24 cellular contexts compared by ENCODE assay signal in genomic region chr11:91960770-91961169, GRCh38.
DNase-seq lines count a peak whose midpoint lies in the region; ATAC-seq, FAIRE-seq and TF ChIP-seq lines count a peak whose summit lies in the region.
"Had no signal": no experiment of that assay in that cellular context is flagged by ENCODE, and none has a peak within 500 bp of the region (broad histone marks: within the 10 kb centered on the region; RNA-seq: fewer than 3 reads in every experiment).

No MANE protein-coding gene starts in this region.

- no peak overlapping the region for H3K4me2 ChIP-seq in HepG2 (ENCODE audit: low read depth, low read length)
- H3K4me2 ChIP-seq: A549; BLaER1 treated with 17β-estradiol and CSF1 and Interleukin-3, amounts not matched to agents 10 nM and 100 nM had no signal

- H3K4me1 ChIP-seq in HepG2 (ENCODE audit: insufficient read depth, low read length) (no peaks in the 10 kb centered on the region), right lobe of liver (peaks cover 0 to 14% (median 3%) of the 10 kb centered on the region in 4 donors), endodermal cell (ENCODE audit: control insufficient read depth, insufficient read depth, low read length) (peaks cover 4% of the 10 kb centered on the region)
- H3K4me1 ChIP-seq: A549; BLaER1 treated with 17β-estradiol and CSF1 and Interleukin-3, amounts not matched to agents 10 nM and 100 nM had no signal

- H3K79me2 ChIP-seq in HepG2 (ENCODE audit: insufficient read depth, low read length) = no peaks in the 10 kb centered on the region

- no peak for TF ChIP-seq CTCF in HepG2 (CRISPR knock-in tag; IDR thresholded peaks at IDR 0.05)
- TF ChIP-seq CTCF in right lobe of liver (IDR thresholded peaks at IDR 0.05) = no peak
- no peak for TF ChIP-seq CTCF in endodermal cell (conservative IDR thresholded peaks at IDR 0.05)

- in situ Hi-C loops in HepG2 (cut with HindIII; ENCODE audit: extremely low pct_ligation_motif_present, low pct_unique_long_range_greater_than_20kb) = no loop called here

- no peak for ATAC-seq in HepG2
- no peak for ATAC-seq in right lobe of liver
- ATAC-seq: A549; CD8-positive, alpha-beta T cell; GM12878 had no signal

- H3K36me3 ChIP-seq in HepG2 (replicated peaks in 1 of 2; ENCODE audit: control insufficient read depth in 1 of 2, insufficient read depth in 2 of 2, low read length in 2 of 2) (no peaks in the 10 kb centered on the region), right lobe of liver (no peaks in the 10 kb centered on the region), endodermal cell (ENCODE audit: control insufficient read depth, insufficient read depth, low read length) (no peaks in the 10 kb centered on the region)
- H3K36me3 ChIP-seq: BLaER1 treated with 17β-estradiol and CSF1 and Interleukin-3, amounts not matched to agents 10 nM and 100 nM had no signal

- TF ChIP-seq POLR2A in HepG2 (IDR thresholded peaks at IDR 0.05; ENCODE audit: insufficient read depth in 1 of 2, low read depth in 2 of 2, low read length in 2 of 2) (no peak), right lobe of liver (IDR thresholded peaks at IDR 0.05) (no peak)

- no peak overlapping the region for H3K9ac ChIP-seq in HepG2 (ENCODE audit: insufficient read depth, low read depth, low read length)
- H3K9ac ChIP-seq in endodermal cell (ENCODE audit: extremely low read depth, low read length, poor library complexity, severe bottlenecking) = no peak overlapping the region
- H3K9ac ChIP-seq: BLaER1 treated with 17β-estradiol and CSF1 and Interleukin-3, amounts not matched to agents 10 nM and 100 nM had no signal

- TF ChIP-seq RAD21 in HepG2 (CRISPR knock-in tag; IDR thresholded peaks at IDR 0.05) = no peak

- H3K27me3 Mint-ChIP-seq in endodermal cell (ENCODE audit: insufficient read depth) = peaks cover 7% of the 10 kb centered on the region
- H3K27me3 Mint-ChIP-seq: B cell; CD4-positive, alpha-beta T cell had no signal

- H3K36me3 Mint-ChIP-seq in endodermal cell (ENCODE audit: low read depth) = no peaks in the 10 kb centered on the region
- H3K36me3 Mint-ChIP-seq: CD8-positive, alpha-beta T cell had no signal

- intact Hi-C loops in HepG2 (cut with micrococcal nuclease; ENCODE audit: unreplicated experiment) = no loop called here
- intact Hi-C loops in right lobe of liver (cut with DNase I) = no loop called here

- no peak overlapping the region for H3K27ac ChIP-seq in HepG2 (ENCODE audit: extremely low read length, insufficient read depth, low read length)
- no peak overlapping the region for H3K27ac ChIP-seq in right lobe of liver
- H3K27ac ChIP-seq in endodermal cell (ENCODE audit: low read depth, low read length) = no peak overlapping the region
- H3K27ac ChIP-seq: 22Rv1; A549; BLaER1 treated with 17β-estradiol and CSF1 and Interleukin-3, amounts not matched to agents 10 nM and 100 nM; C4-2B had no signal

- H4K20me1 ChIP-seq in HepG2 (ENCODE audit: insufficient read depth, low read length) = no peaks in the 10 kb centered on the region
- H4K20me1 ChIP-seq: BLaER1 treated with 17β-estradiol and CSF1 and Interleukin-3, amounts not matched to agents 10 nM and 100 nM had no signal

- H2AFZ ChIP-seq in HepG2 (ENCODE audit: low read length) = no peak overlapping the region

- TF ChIP-seq EP300 in HepG2 (IDR thresholded peaks at IDR 0.05; ENCODE audit: low read depth in 2 of 2, low read length in 2 of 2) (no peak), HepG2 (CRISPR knock-in tag; IDR thresholded peaks at IDR 0.05; ENCODE audit: borderline replicate concordance) (no peak)

- no TSS peak for BruUV-seq in HepG2 (replicated peaks; lab: Mats Ljungman, UMichigan)

- CTCF ChIA-PET in HepG2 (lab: Yijun Ruan, JAX; ENCODE audit: low intra/inter-chr PET ratio, low total read pairs) = no interaction called here

- H3K4me1 Mint-ChIP-seq in endodermal cell = peaks cover 20% of the 10 kb centered on the region
- H3K4me1 Mint-ChIP-seq: B cell had no signal

- no peaks in the 10 kb centered on the region for H3K27me3 ChIP-seq in HepG2 (ENCODE audit: control insufficient read depth in 1 of 2, insufficient read depth in 2 of 2, low read length in 2 of 2)
- no peaks in the 10 kb centered on the region for H3K27me3 ChIP-seq in right lobe of liver
- no peaks in the 10 kb centered on the region for H3K27me3 ChIP-seq in endodermal cell (ENCODE audit: control insufficient read depth, insufficient read depth, low read length, poor library complexity, severe bottlenecking)
- H3K27me3 ChIP-seq: BLaER1 treated with 17β-estradiol and CSF1 and Interleukin-3, amounts not matched to agents 10 nM and 100 nM had no signal

- peaks cover 91% of the 10 kb centered on the region for H3K9me3 ChIP-seq in HepG2 (ENCODE audit: low read length)
- peaks cover 0 to 5% (median 0%) of the 10 kb centered on the region in 4 donors for H3K9me3 ChIP-seq in right lobe of liver
- H3K9me3 ChIP-seq in endodermal cell (ENCODE audit: control insufficient read depth, low read length) = peaks cover 62% of the 10 kb centered on the region

- H3K4me3 ChIP-seq in HepG2 (replicated peaks in 1 of 3; ENCODE audit: insufficient read depth in 1 of 3, low read depth in 2 of 3, low read length in 3 of 3) (no peak overlapping the region), right lobe of liver (no peak overlapping the region), endodermal cell (ENCODE audit: low read length) (peak overlapping the region; percentile 59)
- H3K4me3 ChIP-seq: A549; BLaER1 treated with 17β-estradiol and CSF1 and Interleukin-3, amounts not matched to agents 10 nM and 100 nM; GM12878 had no signal

- H3K27ac Mint-ChIP-seq in endodermal cell = no peak overlapping the region
- H3K27ac Mint-ChIP-seq: B cell; CD4-positive, alpha-beta T cell; CD8-positive, alpha-beta T cell had no signal

- peaks cover 47% of the 10 kb centered on the region for H3K9me3 Mint-ChIP-seq in endodermal cell

- WGBS in HepG2 (ENCODE audit: low lambda C conversion rate) = 4% methylated on average over 3 of the region's 3 CpGs
- WGBS in right lobe of liver (ENCODE audit: insufficient coverage, low coverage, low lambda C conversion rate, missing lambda C conversion rate) = 74% methylated on average over 3 of the region's 3 CpGs
- WGBS in endodermal cell (ENCODE audit: insufficient coverage in 1 of 2, insufficient read length in 1 of 2), 2 experiments = 96 to 100% methylated on average over 1 to 3 of the region's 3 CpGs

- no peak overlapping the region for H3K4me3 Mint-ChIP-seq in endodermal cell
- H3K4me3 Mint-ChIP-seq: B cell; CD4-positive, alpha-beta T cell; CD8-positive, alpha-beta T cell had no signal

- POLR2A ChIA-PET in HepG2 (lab: Yijun Ruan, JAX) = no interaction called here

- FAIRE-seq in HepG2 (lab: Jason Lieb, UNC) = no peak
- FAIRE-seq: A549, GM12878, GM12892, GM18507 had no signal

- DNase-seq in HepG2 (ENCODE audit: low spot score) (no peak), right lobe of liver (no peak), OCI-M1 (lab: John Stamatoyannopoulos, UW) (peak; percentile 10), endodermal cell (no peak), NCI-H1694 treated with DMSO at 0.1 percent for 48 hours (lab: John Stamatoyannopoulos, UW) (no peak), NCI-H226 (no peak)
- DNase-seq: AML-193; CD4-positive, alpha-beta T cell; CD8-positive, alpha-beta T cell; DMS 273 treated with DMSO at 0.1 percent for 48 hours; DMS153; DMS53; DMS79; DND-41; EL; GDM1 had no signal

TF ChIP-seq in HepG2, 621 proteins besides CTCF, POLR2A, EP300 and RAD21:
- TF ChIP-seq ZBTB10 (CRISPR knock-in tag; IDR thresholded peaks at IDR 0.05; ENCODE audit: borderline replicate concordance) (no peak), ZNF160 (CRISPR knock-in tag; IDR thresholded peaks at IDR 0.05) (peak; percentile 51; the same call in 1 of the 2 replicates), ZNF580 (CRISPR knock-in tag; IDR thresholded peaks at IDR 0.05; ENCODE audit: borderline replicate concordance, low read depth) (no peak)
